Comparison of ENCODE assay signal across 7 cellular contexts in the genomic region with DNA sequence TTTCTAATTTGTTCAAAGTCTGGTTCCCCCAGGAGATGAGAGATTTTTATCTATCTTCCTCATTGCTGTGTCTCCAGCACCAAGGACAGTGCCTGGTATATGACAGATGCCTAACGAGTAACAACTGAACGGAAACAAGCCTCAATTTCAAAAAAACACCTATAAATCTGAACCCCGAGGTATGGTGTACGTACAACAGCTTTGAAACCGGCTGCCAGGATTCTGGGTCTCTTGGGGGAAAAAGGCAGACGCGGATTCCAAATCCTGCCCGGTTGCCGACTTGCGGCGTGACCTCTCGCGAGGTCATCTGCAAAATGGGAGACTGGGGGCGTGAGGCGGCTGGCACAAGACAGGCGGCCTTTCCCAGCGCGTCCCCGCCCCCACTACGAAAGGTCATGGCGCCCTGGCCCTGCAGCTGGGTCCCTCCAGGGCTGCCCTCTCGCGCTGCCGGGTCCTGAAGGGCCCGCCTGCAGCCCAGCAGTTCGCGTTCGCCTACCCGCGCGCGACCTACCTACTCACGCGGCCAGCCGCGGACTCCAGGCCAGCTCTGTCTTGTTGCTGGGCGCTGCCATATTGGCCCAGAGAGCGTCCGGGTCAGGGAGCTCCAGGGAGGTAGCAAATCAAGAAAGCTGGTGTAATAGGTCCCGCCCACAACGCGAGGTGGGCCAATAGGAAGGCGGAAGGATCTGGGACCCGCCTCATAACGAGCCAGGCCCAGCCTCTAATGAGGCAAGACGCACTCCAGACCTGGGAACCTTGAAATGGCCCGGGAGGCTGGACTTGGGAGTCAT. TPM values are rescaled to one million over a fixed set of nuclear protein-coding genes. Genes with fewer than 3 reads are reported as not detected.
DNase-seq lines count a peak whose midpoint lies in the region; ATAC-seq, FAIRE-seq and TF ChIP-seq lines count a peak whose summit lies in the region.

A gene with protein sequence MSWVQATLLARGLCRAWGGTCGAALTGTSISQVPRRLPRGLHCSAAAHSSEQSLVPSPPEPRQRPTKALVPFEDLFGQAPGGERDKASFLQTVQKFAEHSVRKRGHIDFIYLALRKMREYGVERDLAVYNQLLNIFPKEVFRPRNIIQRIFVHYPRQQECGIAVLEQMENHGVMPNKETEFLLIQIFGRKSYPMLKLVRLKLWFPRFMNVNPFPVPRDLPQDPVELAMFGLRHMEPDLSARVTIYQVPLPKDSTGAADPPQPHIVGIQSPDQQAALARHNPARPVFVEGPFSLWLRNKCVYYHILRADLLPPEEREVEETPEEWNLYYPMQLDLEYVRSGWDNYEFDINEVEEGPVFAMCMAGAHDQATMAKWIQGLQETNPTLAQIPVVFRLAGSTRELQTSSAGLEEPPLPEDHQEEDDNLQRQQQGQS (minus strand): TSS at position 584 of the 791 bp plus-strand sequence. CDS start 9,964 bp downstream, outside the sequence.

- TF ChIP-seq POLR2A in body of pancreas (IDR thresholded peaks at IDR 0.05): peak; percentile 48 to 76 (median 65)

- no peaks in the 10 kb centered on the region for H3K27me3 ChIP-seq in body of pancreas

- peak; percentile 93 for FAIRE-seq in TTC549 (lab: Jason Lieb, UNC)

- no peaks in the 10 kb centered on the region for H3K9me3 ChIP-seq in body of pancreas

- H3K4me3 ChIP-seq in body of pancreas: peak within 1 kb of the TSS; percentile 39 to 79

- no peaks in the 10 kb centered on the region for H3K36me3 ChIP-seq in body of pancreas (replicated peaks in 1 of 2; ENCODE audit: insufficient read depth in 1 of 2, low read depth in 2 of 2)

- intact Hi-C loops in body of pancreas (cut with DNase I) (no loop called here), sciatic nerve (cut with DNase I) (no loop called here)

- H3K4me1 ChIP-seq in body of pancreas: peaks cover 21% of the 10 kb centered on the region

- peak; percentile 93 for DNase-seq in NCI-H2107 treated with DMSO at 0.1 percent for 48 hours (lab: John Stamatoyannopoulos, UW; ENCODE audit: unreplicated experiment)
- peak; percentile 99 for DNase-seq in body of pancreas
- DNase-seq in iPS DF 19.7 (ENCODE audit: low read depth, low spot score): peak; percentile 93
- peak; percentile 98 for DNase-seq in sciatic nerve (ENCODE audit: low spot score)

- H3K27ac ChIP-seq in body of pancreas: peak within 1 kb of the TSS; percentile 81 to 95 (median 88)

- WGBS in body of pancreas, 2 donors: 0 to 1% methylated on average over 14 to 47 of the region's 47 CpGs

- ATAC-seq in GM18520 (IDR thresholded peaks at IDR 0.05; ENCODE audit: unreplicated experiment) (peak; percentile 98), HG03064 (IDR thresholded peaks at IDR 0.05; ENCODE audit: low read depth, unreplicated experiment) (peak; percentile 85), body of pancreas (peak; percentile 100), sciatic nerve (peak; percentile 99)

- no peak for TF ChIP-seq CTCF in body of pancreas (IDR thresholded peaks at IDR 0.05)

RNA-seq across cellular contexts. Expression of the gene that starts here (rescaled TPM):
- total RNA-seq in body of pancreas (10 to 100 TPM; 55.8 to 79.1 TPM), sciatic nerve (25.8 TPM)

Comparison
In these comparisons a context has a peak if more than half of its experiments do, and no peak if none do; other contexts are left out.
1. Peak in every context shown above with its lines: DNase-seq, ATAC-seq, H3K4me3 ChIP-seq and H3K27ac ChIP-seq.